ENCODE assay signal across 9 cellular contexts in the genomic region with DNA sequence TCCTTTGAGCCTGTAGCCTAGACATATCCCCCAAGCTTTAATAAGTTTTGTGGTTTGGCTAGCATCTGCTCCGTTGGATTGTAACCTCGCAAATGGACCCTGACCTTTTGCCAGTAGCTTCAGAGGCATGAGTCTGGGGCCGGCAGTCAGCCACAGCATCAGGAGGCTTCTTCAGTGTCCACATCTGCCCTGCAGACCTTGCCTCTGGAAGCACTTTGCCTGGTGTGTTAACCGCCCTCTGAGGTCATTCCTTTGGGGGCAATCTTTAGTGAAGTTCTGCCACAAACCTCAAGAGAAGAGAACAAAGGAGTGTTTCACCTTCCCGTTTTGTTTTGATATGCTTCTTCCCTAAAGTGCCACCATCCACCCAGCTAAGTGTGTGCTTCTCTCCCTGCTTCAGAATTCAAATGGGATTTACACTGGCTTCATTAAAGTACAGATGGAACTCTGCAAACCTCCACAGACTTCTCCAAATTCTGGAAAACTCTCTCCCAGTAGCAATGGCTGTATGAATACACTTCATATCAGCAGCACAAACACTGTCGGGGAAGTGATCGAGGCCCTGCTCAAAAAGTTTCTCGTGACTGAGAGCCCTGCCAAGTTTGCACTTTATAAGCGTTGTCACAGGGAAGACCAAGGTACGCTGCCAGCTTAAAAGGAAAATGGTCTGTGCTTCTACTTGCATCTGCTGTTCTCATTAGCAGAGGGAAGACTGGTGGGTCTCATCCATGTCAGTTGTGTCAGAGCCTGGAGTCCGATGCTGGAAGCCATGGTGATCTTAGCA.
DNase-seq lines count a peak whose midpoint lies in the region; ATAC-seq and TF ChIP-seq lines count a peak whose summit lies in the region.
"Had no signal": no experiment of that assay in that cellular context is flagged by ENCODE, and none has a peak within 500 bp of the region (broad histone marks: within the 10 kb centered on the region; RNA-seq: fewer than 3 reads in every experiment).

No MANE protein-coding gene starts in this region.

- H3K4me3 ChIP-seq in hepatocyte (no peak overlapping the region), suprapubic skin (no peak overlapping the region)

- H3K4me3 Mint-ChIP-seq in activated T-cell treated with anti-CD3 and anti-CD28 coated beads, Interleukin-2, amount 50 U/mL, for 24 hours = peak overlapping the region; percentile 13
- H3K4me3 Mint-ChIP-seq in activated T-helper 1 cell treated with anti-CD3 and anti-CD28 coated beads, Interleukin-12 subunit alpha, Interleukin-12 subunit beta, Interleukin-2, Interleukin-4 antibody, amounts not matched to agents 30 ng/mL and 10 ng/mL and 1 ng/mL, durations not matched to agents 14 hours and 24 hours and 36 hours = peak overlapping the region; percentile 50
- H3K4me3 Mint-ChIP-seq in chondrocyte (ENCODE audit: unreplicated experiment) = no peak overlapping the region

- H3K27me3 ChIP-seq in hepatocyte = no peaks in the 10 kb centered on the region
- H3K27me3 ChIP-seq in suprapubic skin = no peaks in the 10 kb centered on the region

- H3K27ac ChIP-seq in hepatocyte (peak overlapping the region; percentile 47), suprapubic skin (peak overlapping the region; percentile 3)

- H3K79me2 ChIP-seq in hepatocyte = peaks cover 2% of the 10 kb centered on the region

- no peaks in the 10 kb centered on the region for H3K9me2 ChIP-seq in hepatocyte (replicated peaks; ENCODE audit: insufficient read depth)

- no peaks in the 10 kb centered on the region for H4K20me1 ChIP-seq in hepatocyte (ENCODE audit: insufficient read depth, poor library complexity, severe bottlenecking)

- no peak for TF ChIP-seq POLR2A in suprapubic skin (IDR thresholded peaks at IDR 0.05)

- peaks cover 75% of the 10 kb centered on the region for H3K4me1 Mint-ChIP-seq in activated T-cell treated with anti-CD3 and anti-CD28 coated beads, Interleukin-2, amount 50 U/mL, for 24 hours (ENCODE audit: low read depth)
- H3K4me1 Mint-ChIP-seq in activated T-helper 1 cell treated with anti-CD3 and anti-CD28 coated beads, Interleukin-12 subunit alpha, Interleukin-12 subunit beta, Interleukin-2, Interleukin-4 antibody, amounts not matched to agents 30 ng/mL and 10 ng/mL and 1 ng/mL, durations not matched to agents 14 hours and 24 hours and 36 hours (ENCODE audit: low read depth) = peaks cover 60% of the 10 kb centered on the region
- peaks cover 28% of the 10 kb centered on the region for H3K4me1 Mint-ChIP-seq in chondrocyte (ENCODE audit: low read depth)

- peaks cover 8% of the 10 kb centered on the region for H3K4me1 ChIP-seq in hepatocyte (ENCODE audit: insufficient read depth)
- peaks cover 12% of the 10 kb centered on the region for H3K4me1 ChIP-seq in suprapubic skin

- TF ChIP-seq CTCF in hepatocyte (IDR thresholded peaks at IDR 0.05; ENCODE audit: poor library complexity) = no peak
- TF ChIP-seq CTCF in suprapubic skin (IDR thresholded peaks at IDR 0.05) = no peak
- TF ChIP-seq CTCF in chondrocyte (IDR thresholded peaks at IDR 0.05) = no peak

- H3K9me3 ChIP-seq in hepatocyte (ENCODE audit: low read depth) (no peaks in the 10 kb centered on the region), suprapubic skin (no peaks in the 10 kb centered on the region)

- H2AFZ ChIP-seq in hepatocyte = no peak overlapping the region

- H3K9me3 Mint-ChIP-seq in activated T-cell treated with anti-CD3 and anti-CD28 coated beads, Interleukin-2, amount 50 U/mL, for 24 hours = no peaks in the 10 kb centered on the region
- peaks cover 4% of the 10 kb centered on the region for H3K9me3 Mint-ChIP-seq in activated T-helper 1 cell treated with anti-CD3 and anti-CD28 coated beads, Interleukin-12 subunit alpha, Interleukin-12 subunit beta, Interleukin-2, Interleukin-4 antibody, amounts not matched to agents 30 ng/mL and 10 ng/mL and 1 ng/mL, durations not matched to agents 14 hours and 24 hours and 36 hours
- H3K9me3 Mint-ChIP-seq in chondrocyte (ENCODE audit: low read depth) = no peaks in the 10 kb centered on the region

- 62% methylated on average over 11 of the region's 11 CpGs for WGBS in hepatocyte (ENCODE audit: low lambda C conversion rate, missing lambda C conversion rate)
- 61% methylated on average over 11 of the region's 11 CpGs for WGBS in suprapubic skin

- peak overlapping the region; percentile 82 for H3K27ac Mint-ChIP-seq in activated T-cell treated with anti-CD3 and anti-CD28 coated beads, Interleukin-2, amount 50 U/mL, for 24 hours
- peak overlapping the region; percentile 67 for H3K27ac Mint-ChIP-seq in activated T-helper 1 cell treated with anti-CD3 and anti-CD28 coated beads, Interleukin-12 subunit alpha, Interleukin-12 subunit beta, Interleukin-2, Interleukin-4 antibody, amounts not matched to agents 30 ng/mL and 10 ng/mL and 1 ng/mL, durations not matched to agents 14 hours and 24 hours and 36 hours
- no peak overlapping the region for H3K27ac Mint-ChIP-seq in chondrocyte (ENCODE audit: unreplicated experiment)

- peaks cover 81% of the 10 kb centered on the region for H3K36me3 Mint-ChIP-seq in activated T-cell treated with anti-CD3 and anti-CD28 coated beads, Interleukin-2, amount 50 U/mL, for 24 hours (ENCODE audit: low read depth)
- peaks cover 49% of the 10 kb centered on the region for H3K36me3 Mint-ChIP-seq in activated T-helper 1 cell treated with anti-CD3 and anti-CD28 coated beads, Interleukin-12 subunit alpha, Interleukin-12 subunit beta, Interleukin-2, Interleukin-4 antibody, amounts not matched to agents 30 ng/mL and 10 ng/mL and 1 ng/mL, durations not matched to agents 14 hours and 24 hours and 36 hours (ENCODE audit: low read depth)
- peaks cover 20% of the 10 kb centered on the region for H3K36me3 Mint-ChIP-seq in chondrocyte (ENCODE audit: low read depth)

- H3K36me3 ChIP-seq in hepatocyte (replicated peaks; ENCODE audit: insufficient read depth, low read depth) (no peaks in the 10 kb centered on the region), suprapubic skin (peaks cover 18% of the 10 kb centered on the region)

- DNase-seq in activated T-cell treated with anti-CD3 and anti-CD28 coated beads, Interleukin-2, amount 50 U/mL, for 24 hours = no peak
- DNase-seq in activated T-cell treated with anti-CD3 and anti-CD28 coated beads for 4 hours (no peak), hepatocyte (ENCODE audit: low spot score) (no peak), suprapubic skin (ENCODE audit: low spot score in 2 of 2) (no peak), SIG-M5 (lab: John Stamatoyannopoulos, UW) (no peak), chondrocyte (ENCODE audit: low spot score) (no peak)
- DNase-seq in activated T-helper 1 cell treated with anti-CD3 and anti-CD28 coated beads, Interleukin-12 subunit alpha, Interleukin-12 subunit beta, Interleukin-2, Interleukin-4 antibody, amounts not matched to agents 30 ng/mL and 10 ng/mL and 1 ng/mL, durations not matched to agents 14 hours and 24 hours and 36 hours (ENCODE audit: low spot score) = no peak
- DNase-seq: HCEC 1CT had no signal

- H3K4me2 ChIP-seq in hepatocyte = no peak overlapping the region

- ATAC-seq in HG03469 (IDR thresholded peaks at IDR 0.05; ENCODE audit: unreplicated experiment) = no peak

- intact Hi-C loops in activated T-helper 1 cell treated with anti-CD3 and anti-CD28 coated beads, Interleukin-12 subunit alpha, Interleukin-12 subunit beta, Interleukin-2, Interleukin-4 antibody, amounts not matched to agents 30 ng/mL and 10 ng/mL and 1 ng/mL, durations not matched to agents 14 hours and 24 hours and 36 hours (cut with micrococcal nuclease) = loop anchor here (10.0 kb wide), 1 partner anchor 283 kb away; the partner anchor contains the start of gene XPOT

- H3K27me3 Mint-ChIP-seq in activated T-cell treated with anti-CD3 and anti-CD28 coated beads, Interleukin-2, amount 50 U/mL, for 24 hours = no peaks in the 10 kb centered on the region
- no peaks in the 10 kb centered on the region for H3K27me3 Mint-ChIP-seq in activated T-helper 1 cell treated with anti-CD3 and anti-CD28 coated beads, Interleukin-12 subunit alpha, Interleukin-12 subunit beta, Interleukin-2, Interleukin-4 antibody, amounts not matched to agents 30 ng/mL and 10 ng/mL and 1 ng/mL, durations not matched to agents 14 hours and 24 hours and 36 hours (ENCODE audit: insufficient read depth)
- H3K27me3 Mint-ChIP-seq in chondrocyte (ENCODE audit: low read depth) = no peaks in the 10 kb centered on the region

- no peak for TF ChIP-seq EP300 in suprapubic skin (IDR thresholded peaks at IDR 0.05)
